Comparison of ENCODE assay signal across 19 cellular contexts in the genomic region with DNA sequence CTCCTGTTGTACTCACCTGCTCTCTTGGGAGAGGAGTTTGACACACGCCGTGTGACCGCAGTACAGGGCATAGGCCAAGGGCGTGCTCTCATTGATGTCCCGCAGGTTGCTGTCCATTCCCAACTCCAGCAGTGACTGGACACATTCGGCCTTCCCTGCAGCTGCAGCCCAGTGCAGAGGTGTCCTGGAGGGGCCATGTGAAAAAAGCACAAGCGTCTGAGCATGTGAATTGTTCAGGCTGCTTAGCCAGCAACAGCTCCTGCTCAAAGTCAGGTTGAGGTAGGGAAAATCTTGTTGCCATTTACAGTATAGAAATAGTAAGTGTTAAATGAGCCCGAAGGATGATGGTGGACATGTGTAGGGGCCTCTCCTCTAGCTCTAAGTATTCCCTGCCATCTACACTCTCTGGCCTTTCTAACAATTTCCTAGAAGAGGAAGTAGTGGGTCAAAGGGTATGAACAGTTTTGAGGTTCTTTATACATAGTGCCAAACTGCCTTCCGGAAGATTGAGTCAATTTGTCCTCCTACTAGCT.
DNase-seq lines count a peak whose midpoint lies in the region; ATAC-seq and TF ChIP-seq lines count a peak whose summit lies in the region.
"Had no signal": no experiment of that assay in that cellular context is flagged by ENCODE, and none has a peak within 500 bp of the region (broad histone marks: within the 10 kb centered on the region; RNA-seq: fewer than 3 reads in every experiment).

No MANE protein-coding gene starts in this region.

- no TSS peak for BruUV-seq in Panc1 (replicated peaks; lab: Mats Ljungman, UMichigan)

- H3K27ac Mint-ChIP-seq in nephron progenitor cell (no peak overlapping the region), glutamatergic neuron (ENCODE audit: unreplicated experiment) (no peak overlapping the region)
- H3K27ac Mint-ChIP-seq: IgD-negative memory B cell had no signal

- no peaks in the 10 kb centered on the region; the same call in 1 of the 2 replicates for H3K4me1 ChIP-seq in Panc1 (ENCODE audit: control insufficient read depth, insufficient read depth, low read length)
- H3K4me1 ChIP-seq: left lung had no signal

- H3K4me3 Mint-ChIP-seq in nephron progenitor cell (no peak overlapping the region), glutamatergic neuron (ENCODE audit: unreplicated experiment) (no peak overlapping the region)
- H3K4me3 Mint-ChIP-seq: IgD-negative memory B cell had no signal

- CTCF ChIA-PET in AG04450 (lab: Charles Lee) = interaction anchor here (1.0 kb wide), 1 partner anchor 10 kb away, joined by 3 read pairs; no protein-coding TSS in a partner anchor
- CTCF ChIA-PET in Panc1 (lab: Charles Lee) = no interaction called here

- TF ChIP-seq CTCF in AG04450 (IDR thresholded peaks at IDR 0.05; ENCODE audit: low read depth, low read length) (no peak), Panc1 (IDR thresholded peaks at IDR 0.05) (no peak), nephron progenitor cell (IDR thresholded peaks at IDR 0.05) (no peak), glutamatergic neuron (IDR thresholded peaks at IDR 0.05; ENCODE audit: partially characterized antibody, unreplicated experiment) (no peak)

- no peaks in the 10 kb centered on the region for H3K4me1 Mint-ChIP-seq in nephron progenitor cell
- no peaks in the 10 kb centered on the region for H3K4me1 Mint-ChIP-seq in glutamatergic neuron (ENCODE audit: low read depth, unreplicated experiment)

- POLR2A ChIA-PET in AG04450 (lab: Yijun Ruan, JAX) (no interaction called here), Panc1 (lab: Charles Lee) (no interaction called here)

- DNase-seq in AG04450 (ENCODE audit: low read depth, low spot score) (no peak), HCEC 1CT (peak; percentile 12), Panc1 (ENCODE audit: low read depth, low spot score) (no peak), left kidney (ENCODE audit: low read depth, low spot score) (peak; percentile 20), nephron progenitor cell (no peak), glutamatergic neuron (no peak)
- DNase-seq in activated CD4-positive, CD25-positive, alpha-beta regulatory T cell treated with anti-CD3 and anti-CD28 coated beads, Interleukin-2, amount 50 U/mL, for 72 hours = no peak
- DNase-seq: activated CD8-positive, alpha-beta memory T cell treated with anti-CD3 and anti-CD28 coated beads, Interleukin-2, amount 50 U/mL, for 48 hours; central memory CD4-positive, alpha-beta T cell; DMS153; effector memory CD4-positive, alpha-beta T cell; foreskin fibroblast; H7; left lung; NCI-H446 treated with DMSO at 0.1 percent for 48 hours; PC-9; SW 1271 had no signal

- H3K9me3 ChIP-seq in AG04450 (ENCODE audit: control insufficient read depth, insufficient read depth, low read length) (no peaks in the 10 kb centered on the region), Panc1 (ENCODE audit: control insufficient read depth, insufficient read depth, low read depth, low read length) (no peaks in the 10 kb centered on the region; the same call in 1 of the 2 replicates)
- H3K9me3 ChIP-seq: left lung had no signal

- peak; percentile 76 for ATAC-seq in Panc1
- ATAC-seq: activated CD4-positive, CD25-positive, alpha-beta regulatory T cell treated with anti-CD3 and anti-CD28 coated beads, Interleukin-2, amount 50 U/mL, for 24 hours; left lung had no signal

- H3K9me3 Mint-ChIP-seq in nephron progenitor cell (peaks cover 12% of the 10 kb centered on the region), glutamatergic neuron (ENCODE audit: unreplicated experiment) (no peaks in the 10 kb centered on the region)
- H3K9me3 Mint-ChIP-seq: IgD-negative memory B cell had no signal

- H3K4me3 ChIP-seq in AG04450 (ENCODE audit: low read depth, low read length) (no peak overlapping the region), Panc1 (ENCODE audit: low read depth in 2 of 2, low read length in 2 of 2) (no peak overlapping the region)
- H3K4me3 ChIP-seq: left lung, PC-9 had no signal

- H3K36me3 Mint-ChIP-seq in nephron progenitor cell (ENCODE audit: low read depth) (no peaks in the 10 kb centered on the region), glutamatergic neuron (ENCODE audit: unreplicated experiment) (peaks cover 4% of the 10 kb centered on the region)
- H3K36me3 Mint-ChIP-seq: IgD-negative memory B cell had no signal

- H3K27me3 Mint-ChIP-seq in nephron progenitor cell (ENCODE audit: low read depth, poor library complexity) = peaks cover 4% of the 10 kb centered on the region
- H3K27me3 Mint-ChIP-seq in glutamatergic neuron (ENCODE audit: unreplicated experiment) = no peaks in the 10 kb centered on the region

- no peaks in the 10 kb centered on the region for H3K36me3 ChIP-seq in Panc1 (ENCODE audit: control insufficient read depth, insufficient read depth, low read length)
- H3K36me3 ChIP-seq: left lung had no signal

- no peaks in the 10 kb centered on the region for H3K27me3 ChIP-seq in AG04450 (ENCODE audit: control insufficient read depth, insufficient read depth, low read length)
- no peaks in the 10 kb centered on the region for H3K27me3 ChIP-seq in Panc1 (ENCODE audit: control insufficient read depth, insufficient read depth, low read length)
- H3K27me3 ChIP-seq: left lung had no signal

- in situ Hi-C loops in Panc1 (cut with HindIII; ENCODE audit: low pct_unique_long_range_greater_than_20kb, low sequenced_read_pairs) = no loop called here

- intact Hi-C loops in Panc1 (cut with micrococcal nuclease; ENCODE audit: unreplicated experiment) = no loop called here

- H3K27ac ChIP-seq in AG04450 (ENCODE audit: low read depth, low read length) = peak overlapping the region; percentile 2
- H3K27ac ChIP-seq in Panc1 (ENCODE audit: low read length) = no peak overlapping the region
- H3K27ac ChIP-seq: left lung, PC-9 had no signal

Comparison
In these comparisons a context has a peak if more than half of its experiments do, and no peak if none do; other contexts are left out.
1. DNase-seq: peak in HCEC 1CT (single experiment) and left kidney (single experiment); none in AG04450 (single experiment), Panc1 (single experiment), nephron progenitor cell (single experiment), glutamatergic neuron (single experiment) and activated CD4-positive, CD25-positive, alpha-beta regulatory T cell treated with anti-CD3 and anti-CD28 coated beads, Interleukin-2, amount 50 U/mL, for 72 hours (single experiment).